1 cellular context compared by ENCODE assay signal in the genomic region with DNA sequence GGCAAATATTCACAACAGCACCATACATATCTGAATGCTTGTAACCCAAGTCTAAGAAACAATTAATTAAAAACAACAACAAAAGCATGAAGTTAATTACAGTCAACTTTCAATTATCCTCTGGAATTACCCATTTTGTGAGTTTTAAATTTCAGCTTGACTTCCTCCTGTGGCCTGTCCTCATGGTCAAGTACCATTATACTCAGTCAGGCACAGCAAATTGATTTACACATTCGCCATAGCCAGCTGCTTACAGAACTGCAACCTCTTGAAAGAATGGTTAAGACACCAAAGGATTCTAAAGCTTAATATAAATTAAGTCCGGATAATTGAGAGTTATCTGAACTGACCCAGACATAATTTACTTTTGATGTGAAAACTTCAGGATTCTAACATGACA.
TF ChIP-seq lines count a peak whose summit lies in the region.

No MANE protein-coding gene starts in this region.

TF ChIP-seq in H1, 55 proteins besides CTCF, POLR2A, EP300 and RAD21 (continued from another document):
- TF ChIP-seq HDAC6 (IDR thresholded peaks at IDR 0.05; ENCODE audit: low read depth, low read length) (no peak), SIN3A (conservative IDR thresholded peaks at IDR 0.05 in 1 of 2, IDR thresholded peaks at IDR 0.05 in 1 of 2; ENCODE audit: low read depth in 1 of 2, low read length in 2 of 2) (no peak), CBX8 (IDR thresholded peaks at IDR 0.05; ENCODE audit: borderline replicate concordance, low read depth, low read length) (no peak), GABPA (IDR thresholded peaks at IDR 0.05; ENCODE audit: borderline replicate concordance, insufficient read depth, low read length) (no peak), SIRT6 (IDR thresholded peaks at IDR 0.05; ENCODE audit: low read length) (no peak), TCF12 (IDR thresholded peaks at IDR 0.05; ENCODE audit: low read depth, low read length) (no peak), RXRA (IDR thresholded peaks at IDR 0.05; ENCODE audit: insufficient read depth, low read depth, low read length) (no peak), SP2 (IDR thresholded peaks at IDR 0.05; ENCODE audit: low read length) (no peak), NRF1 (IDR thresholded peaks at IDR 0.05; ENCODE audit: low read depth, low read length) (no peak), TEAD4 (IDR thresholded peaks at IDR 0.05; ENCODE audit: low read depth, low read length) (no peak), ASH2L (IDR thresholded peaks at IDR 0.05; ENCODE audit: low read length) (no peak), BCL11A (IDR thresholded peaks at IDR 0.05; ENCODE audit: low read depth in 2 of 2, low read length in 2 of 2) (no peak), SIX5 (IDR thresholded peaks at IDR 0.05; ENCODE audit: low read depth, low read length) (no peak)
- TF ChIP-seq, protein P1, sequence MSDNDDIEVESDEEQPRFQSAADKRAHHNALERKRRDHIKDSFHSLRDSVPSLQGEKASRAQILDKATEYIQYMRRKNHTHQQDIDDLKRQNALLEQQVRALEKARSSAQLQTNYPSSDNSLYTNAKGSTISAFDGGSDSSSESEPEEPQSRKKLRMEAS (IDR thresholded peaks at IDR 0.05): no peak
- TF ChIP-seq, protein P2, sequence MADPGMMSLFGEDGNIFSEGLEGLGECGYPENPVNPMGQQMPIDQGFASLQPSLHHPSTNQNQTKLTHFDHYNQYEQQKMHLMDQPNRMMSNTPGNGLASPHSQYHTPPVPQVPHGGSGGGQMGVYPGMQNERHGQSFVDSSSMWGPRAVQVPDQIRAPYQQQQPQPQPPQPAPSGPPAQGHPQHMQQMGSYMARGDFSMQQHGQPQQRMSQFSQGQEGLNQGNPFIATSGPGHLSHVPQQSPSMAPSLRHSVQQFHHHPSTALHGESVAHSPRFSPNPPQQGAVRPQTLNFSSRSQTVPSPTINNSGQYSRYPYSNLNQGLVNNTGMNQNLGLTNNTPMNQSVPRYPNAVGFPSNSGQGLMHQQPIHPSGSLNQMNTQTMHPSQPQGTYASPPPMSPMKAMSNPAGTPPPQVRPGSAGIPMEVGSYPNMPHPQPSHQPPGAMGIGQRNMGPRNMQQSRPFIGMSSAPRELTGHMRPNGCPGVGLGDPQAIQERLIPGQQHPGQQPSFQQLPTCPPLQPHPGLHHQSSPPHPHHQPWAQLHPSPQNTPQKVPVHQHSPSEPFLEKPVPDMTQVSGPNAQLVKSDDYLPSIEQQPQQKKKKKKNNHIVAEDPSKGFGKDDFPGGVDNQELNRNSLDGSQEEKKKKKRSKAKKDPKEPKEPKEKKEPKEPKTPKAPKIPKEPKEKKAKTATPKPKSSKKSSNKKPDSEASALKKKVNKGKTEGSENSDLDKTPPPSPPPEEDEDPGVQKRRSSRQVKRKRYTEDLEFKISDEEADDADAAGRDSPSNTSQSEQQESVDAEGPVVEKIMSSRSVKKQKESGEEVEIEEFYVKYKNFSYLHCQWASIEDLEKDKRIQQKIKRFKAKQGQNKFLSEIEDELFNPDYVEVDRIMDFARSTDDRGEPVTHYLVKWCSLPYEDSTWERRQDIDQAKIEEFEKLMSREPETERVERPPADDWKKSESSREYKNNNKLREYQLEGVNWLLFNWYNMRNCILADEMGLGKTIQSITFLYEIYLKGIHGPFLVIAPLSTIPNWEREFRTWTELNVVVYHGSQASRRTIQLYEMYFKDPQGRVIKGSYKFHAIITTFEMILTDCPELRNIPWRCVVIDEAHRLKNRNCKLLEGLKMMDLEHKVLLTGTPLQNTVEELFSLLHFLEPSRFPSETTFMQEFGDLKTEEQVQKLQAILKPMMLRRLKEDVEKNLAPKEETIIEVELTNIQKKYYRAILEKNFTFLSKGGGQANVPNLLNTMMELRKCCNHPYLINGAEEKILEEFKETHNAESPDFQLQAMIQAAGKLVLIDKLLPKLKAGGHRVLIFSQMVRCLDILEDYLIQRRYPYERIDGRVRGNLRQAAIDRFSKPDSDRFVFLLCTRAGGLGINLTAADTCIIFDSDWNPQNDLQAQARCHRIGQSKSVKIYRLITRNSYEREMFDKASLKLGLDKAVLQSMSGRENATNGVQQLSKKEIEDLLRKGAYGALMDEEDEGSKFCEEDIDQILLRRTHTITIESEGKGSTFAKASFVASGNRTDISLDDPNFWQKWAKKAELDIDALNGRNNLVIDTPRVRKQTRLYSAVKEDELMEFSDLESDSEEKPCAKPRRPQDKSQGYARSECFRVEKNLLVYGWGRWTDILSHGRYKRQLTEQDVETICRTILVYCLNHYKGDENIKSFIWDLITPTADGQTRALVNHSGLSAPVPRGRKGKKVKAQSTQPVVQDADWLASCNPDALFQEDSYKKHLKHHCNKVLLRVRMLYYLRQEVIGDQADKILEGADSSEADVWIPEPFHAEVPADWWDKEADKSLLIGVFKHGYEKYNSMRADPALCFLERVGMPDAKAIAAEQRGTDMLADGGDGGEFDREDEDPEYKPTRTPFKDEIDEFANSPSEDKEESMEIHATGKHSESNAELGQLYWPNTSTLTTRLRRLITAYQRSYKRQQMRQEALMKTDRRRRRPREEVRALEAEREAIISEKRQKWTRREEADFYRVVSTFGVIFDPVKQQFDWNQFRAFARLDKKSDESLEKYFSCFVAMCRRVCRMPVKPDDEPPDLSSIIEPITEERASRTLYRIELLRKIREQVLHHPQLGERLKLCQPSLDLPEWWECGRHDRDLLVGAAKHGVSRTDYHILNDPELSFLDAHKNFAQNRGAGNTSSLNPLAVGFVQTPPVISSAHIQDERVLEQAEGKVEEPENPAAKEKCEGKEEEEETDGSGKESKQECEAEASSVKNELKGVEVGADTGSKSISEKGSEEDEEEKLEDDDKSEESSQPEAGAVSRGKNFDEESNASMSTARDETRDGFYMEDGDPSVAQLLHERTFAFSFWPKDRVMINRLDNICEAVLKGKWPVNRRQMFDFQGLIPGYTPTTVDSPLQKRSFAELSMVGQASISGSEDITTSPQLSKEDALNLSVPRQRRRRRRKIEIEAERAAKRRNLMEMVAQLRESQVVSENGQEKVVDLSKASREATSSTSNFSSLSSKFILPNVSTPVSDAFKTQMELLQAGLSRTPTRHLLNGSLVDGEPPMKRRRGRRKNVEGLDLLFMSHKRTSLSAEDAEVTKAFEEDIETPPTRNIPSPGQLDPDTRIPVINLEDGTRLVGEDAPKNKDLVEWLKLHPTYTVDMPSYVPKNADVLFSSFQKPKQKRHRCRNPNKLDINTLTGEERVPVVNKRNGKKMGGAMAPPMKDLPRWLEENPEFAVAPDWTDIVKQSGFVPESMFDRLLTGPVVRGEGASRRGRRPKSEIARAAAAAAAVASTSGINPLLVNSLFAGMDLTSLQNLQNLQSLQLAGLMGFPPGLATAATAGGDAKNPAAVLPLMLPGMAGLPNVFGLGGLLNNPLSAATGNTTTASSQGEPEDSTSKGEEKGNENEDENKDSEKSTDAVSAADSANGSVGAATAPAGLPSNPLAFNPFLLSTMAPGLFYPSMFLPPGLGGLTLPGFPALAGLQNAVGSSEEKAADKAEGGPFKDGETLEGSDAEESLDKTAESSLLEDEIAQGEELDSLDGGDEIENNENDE (IDR thresholded peaks at IDR 0.05; ENCODE audit: insufficient replicate concordance, low read length): no peak
- TF ChIP-seq, protein P3, sequence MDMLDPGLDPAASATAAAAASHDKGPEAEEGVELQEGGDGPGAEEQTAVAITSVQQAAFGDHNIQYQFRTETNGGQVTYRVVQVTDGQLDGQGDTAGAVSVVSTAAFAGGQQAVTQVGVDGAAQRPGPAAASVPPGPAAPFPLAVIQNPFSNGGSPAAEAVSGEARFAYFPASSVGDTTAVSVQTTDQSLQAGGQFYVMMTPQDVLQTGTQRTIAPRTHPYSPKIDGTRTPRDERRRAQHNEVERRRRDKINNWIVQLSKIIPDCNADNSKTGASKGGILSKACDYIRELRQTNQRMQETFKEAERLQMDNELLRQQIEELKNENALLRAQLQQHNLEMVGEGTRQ (IDR thresholded peaks at IDR 0.05; ENCODE audit: low read length): no peak
